17 cellular contexts compared by ENCODE assay signal in the genomic region with DNA sequence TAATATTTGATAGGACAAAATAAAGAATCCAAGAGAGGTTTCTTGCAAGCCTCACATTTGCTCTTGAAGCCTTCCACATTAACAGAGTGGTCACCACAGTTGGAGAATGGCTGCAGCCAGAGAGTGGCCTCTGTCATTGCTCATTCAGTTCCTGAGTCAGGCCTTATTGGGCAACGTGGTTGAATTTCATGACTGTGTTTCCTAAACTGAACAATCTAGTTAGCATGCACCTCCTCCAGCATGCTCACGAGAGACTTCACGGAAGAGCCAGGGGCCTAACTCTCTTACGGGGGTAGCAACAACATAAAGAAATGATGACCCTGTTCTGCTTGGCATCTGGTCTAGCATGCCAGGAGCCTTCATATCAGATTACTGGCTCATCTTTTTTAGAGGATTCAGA. TPM values are rescaled to one million over a fixed set of nuclear protein-coding genes. Genes with fewer than 3 reads are reported as not detected.
A peak's percentile ranks its signal among the peaks of the same experiment; 100 is the strongest.
DNase-seq lines count a peak whose midpoint lies in the region; ATAC-seq, FAIRE-seq and TF ChIP-seq lines count a peak whose summit lies in the region.
"Had no signal": no experiment of that assay in that cellular context is flagged by ENCODE, and none has a peak within 500 bp of the region (broad histone marks: within the 10 kb centered on the region; RNA-seq: fewer than 3 reads in every experiment).

No MANE protein-coding gene starts in this region.

- H4K20me1 ChIP-seq in HepG2 (ENCODE audit: insufficient read depth, low read length) (no peaks in the 10 kb centered on the region), PC-3 (ENCODE audit: low read length) (no peaks in the 10 kb centered on the region)

- H3K27me3 ChIP-seq in HepG2 (ENCODE audit: control insufficient read depth in 1 of 2, insufficient read depth in 2 of 2, low read length in 2 of 2) (no peaks in the 10 kb centered on the region), right lobe of liver (no peaks in the 10 kb centered on the region), PC-3 (ENCODE audit: low read length) (no peaks in the 10 kb centered on the region), transverse colon (no peaks in the 10 kb centered on the region)
- H3K27me3 ChIP-seq: ascending aorta, Peyer's patch had no signal

- WGBS in HepG2 (ENCODE audit: low lambda C conversion rate), result 18% methylated on average over 4 of the region's 4 CpGs
- WGBS in right lobe of liver (ENCODE audit: insufficient coverage, low coverage, low lambda C conversion rate, missing lambda C conversion rate), result 75% methylated on average over 4 of the region's 4 CpGs
- 92 to 95% methylated on average over 3 to 4 of the region's 4 CpGs for WGBS in transverse colon (ENCODE audit: low coverage in 1 of 2), 2 donors

- no peak for TF ChIP-seq CTCF in HepG2 (CRISPR knock-in tag; IDR thresholded peaks at IDR 0.05)
- TF ChIP-seq CTCF in right lobe of liver (IDR thresholded peaks at IDR 0.05), result no peak
- no peak for TF ChIP-seq CTCF in PC-3 (conservative IDR thresholded peaks at IDR 0.05; ENCODE audit: low read depth, low read length)
- TF ChIP-seq CTCF in transverse colon (IDR thresholded peaks at IDR 0.05), result no peak

- no peaks in the 10 kb centered on the region for H3K9me2 ChIP-seq in PC-3 (replicated peaks; ENCODE audit: low read length)

- intact Hi-C loops in HepG2 (cut with micrococcal nuclease; ENCODE audit: unreplicated experiment) (no loop called here), right lobe of liver (cut with DNase I) (no loop called here), PC-3 (cut with micrococcal nuclease) (no loop called here), transverse colon (cut with DNase I; ENCODE audit: low total_unique reads) (loop anchor here (10.0 kb wide), 1 partner anchor 265 kb away; a partner anchor contains a TSS)

- H3K36me3 ChIP-seq in HepG2 (replicated peaks in 1 of 2; ENCODE audit: control insufficient read depth in 1 of 2, insufficient read depth in 2 of 2, low read length in 2 of 2) (no peaks in the 10 kb centered on the region), right lobe of liver (no peaks in the 10 kb centered on the region), PC-3 (ENCODE audit: low read depth, low read length) (no peaks in the 10 kb centered on the region), transverse colon (no peaks in the 10 kb centered on the region)
- H3K36me3 ChIP-seq: ascending aorta, Peyer's patch had no signal

- TF ChIP-seq POLR2A in HepG2 (IDR thresholded peaks at IDR 0.05; ENCODE audit: insufficient read depth in 1 of 2, low read depth in 2 of 2, low read length in 2 of 2) (no peak), right lobe of liver (IDR thresholded peaks at IDR 0.05) (no peak), transverse colon (IDR thresholded peaks at IDR 0.05) (no peak)

- BruUV-seq in HepG2 (replicated peaks; lab: Mats Ljungman, UMichigan), result no TSS peak
- BruUV-seq in PC-3 (replicated peaks; lab: Mats Ljungman, UMichigan), result no TSS peak

- ATAC-seq in HepG2 (no peak), right lobe of liver (no peak), PC-3 (no peak)

- H2AFZ ChIP-seq in HepG2 (ENCODE audit: low read length) (no peak overlapping the region), PC-3 (ENCODE audit: low read length) (no peak overlapping the region)

- H3F3A ChIP-seq in PC-3 (ENCODE audit: low read length, unreplicated experiment), result no peaks in the 10 kb centered on the region

- H3K27ac ChIP-seq in HepG2 (ENCODE audit: extremely low read length, insufficient read depth, low read length), result no peak overlapping the region
- H3K27ac ChIP-seq in right lobe of liver, result no peak overlapping the region
- H3K27ac ChIP-seq in PC-3 (ENCODE audit: low read length), result no peak overlapping the region
- H3K27ac ChIP-seq in transverse colon, result no peak overlapping the region
- H3K27ac ChIP-seq: ascending aorta, Peyer's patch had no signal

- no peaks in the 10 kb centered on the region for H3K9me3 ChIP-seq in HepG2 (ENCODE audit: low read length)
- no peaks in the 10 kb centered on the region for H3K9me3 ChIP-seq in right lobe of liver
- H3K9me3 ChIP-seq in PC-3 (ENCODE audit: low read length), result no peaks in the 10 kb centered on the region
- no peaks in the 10 kb centered on the region for H3K9me3 ChIP-seq in transverse colon
- H3K9me3 ChIP-seq: ascending aorta, Peyer's patch had no signal

- CTCF ChIA-PET in HepG2 (lab: Yijun Ruan, JAX; ENCODE audit: low intra/inter-chr PET ratio, low total read pairs), result no interaction called here
- CTCF ChIA-PET in PC-3 (lab: Charles Lee), result no interaction called here

- H3K79me2 ChIP-seq in HepG2 (ENCODE audit: insufficient read depth, low read length) (no peaks in the 10 kb centered on the region), PC-3 (ENCODE audit: low read length) (no peaks in the 10 kb centered on the region)

- H3K4me2 ChIP-seq in HepG2 (ENCODE audit: low read depth, low read length) (no peak overlapping the region), PC-3 (ENCODE audit: low read length) (no peak overlapping the region)

- FAIRE-seq in HepG2 (lab: Jason Lieb, UNC), result no peak

- in situ Hi-C loops in HepG2 (cut with HindIII; ENCODE audit: extremely low pct_ligation_motif_present, low pct_unique_long_range_greater_than_20kb) (no loop called here), transverse colon (cut with MboI; ENCODE audit: low pct_ligation_motif_present in 1 of 4, low pct_unique_long_range_greater_than_20kb in 1 of 4, low sequenced_read_pairs in 3 of 4) (no loop called here)

- POLR2A ChIA-PET in HepG2 (lab: Yijun Ruan, JAX), result no interaction called here
- POLR2A ChIA-PET in PC-3 (lab: Charles Lee; ENCODE audit: unreplicated experiment), result no interaction called here

- no peak for TF ChIP-seq EP300 in HepG2 (IDR thresholded peaks at IDR 0.05; ENCODE audit: low read depth in 2 of 2, low read length in 2 of 2)
- TF ChIP-seq EP300 in HepG2 (CRISPR knock-in tag; IDR thresholded peaks at IDR 0.05; ENCODE audit: borderline replicate concordance), result no peak
- no peak for TF ChIP-seq EP300 in transverse colon (IDR thresholded peaks at IDR 0.05; ENCODE audit: low read depth)

- H3K4me3 ChIP-seq in HepG2 (replicated peaks in 1 of 3; ENCODE audit: insufficient read depth in 1 of 3, low read depth in 2 of 3, low read length in 3 of 3), result no peak overlapping the region
- H3K4me3 ChIP-seq in right lobe of liver, result no peak overlapping the region
- H3K4me3 ChIP-seq in PC-3 (ENCODE audit: low read length), result no peak overlapping the region
- no peak overlapping the region for H3K4me3 ChIP-seq in transverse colon
- H3K4me3 ChIP-seq: ascending aorta, Peyer's patch had no signal

- no peak for TF ChIP-seq RAD21 in HepG2 (CRISPR knock-in tag; IDR thresholded peaks at IDR 0.05)

- DNase-seq in HepG2 (ENCODE audit: low spot score), result no peak
- DNase-seq in right lobe of liver, result no peak
- peak; percentile 54 for DNase-seq in PC-3
- DNase-seq in fibroblast of gingiva (ENCODE audit: low read depth), result peak; percentile 49
- peak; percentile 66 for DNase-seq in stromal cell of bone marrow (ENCODE audit: low read depth)
- DNase-seq in DMS153 (lab: John Stamatoyannopoulos, UW), result no peak
- no peak for DNase-seq in NCI-H1105 treated with DMSO at 0.1 percent for 48 hours (lab: John Stamatoyannopoulos, UW)
- no peak for DNase-seq in transverse colon
- DNase-seq: activated CD4-positive, alpha-beta T cell treated with anti-CD3 and anti-CD28 coated beads for 4 hours; effector CD8-positive, alpha-beta T cell; head of caudate nucleus; kidney glomerular epithelial cell; NCI-H1417; NCI-H446; Peyer's patch; stimulated activated CD4-positive, alpha-beta T cell treated with anti-CD3 and anti-CD28 coated beads, Interleukin-15, amount 100 ng/mL, for 24 hours had no signal

- H3K9ac ChIP-seq in HepG2 (ENCODE audit: insufficient read depth, low read depth, low read length) (no peak overlapping the region), PC-3 (ENCODE audit: low read length) (no peak overlapping the region)

- H3K4me1 ChIP-seq in HepG2 (ENCODE audit: insufficient read depth, low read length) (peaks cover 28% of the 10 kb centered on the region), right lobe of liver (no peaks in the 10 kb centered on the region), PC-3 (ENCODE audit: insufficient read depth, low read length) (peaks cover 23% of the 10 kb centered on the region; the same call in 1 of the 2 replicates), transverse colon (peaks cover 0 to 9% (median 0%) of the 10 kb centered on the region in 4 donors)
- H3K4me1 ChIP-seq: ascending aorta, Peyer's patch had no signal

RNA-seq across cellular contexts. Expression of a gene that starts 9.6 kb away (rescaled TPM):
- total RNA-seq in HepG2 (2016; rRNA removed; fragmentation: Illumina TruSeq; extraction: Trizol) (7.4 and 10.9 TPM in 2 replicates), right lobe of liver (10 to 100 TPM; 15.7 to 28.6 (median 23.5) TPM), PC-3 (2014; rRNA removed) (10.9 and 13.9 TPM in 2 replicates), transverse colon (10 to 100 TPM in 3 of 4 donors, 1 to 10 TPM in 1; 8.8 to 77.1 (median 60.0) TPM)
- total RNA-seq in HepG2 (2016; cell fraction: cytosol; rRNA removed; fragmentation: Illumina TruSeq; extraction: Trizol; ENCODE audit: low read depth), result 1.3 and 1.5 TPM in 2 replicates
- total RNA-seq in HepG2 (2016; cell fraction: insoluble cytoplasmic fraction; rRNA removed; fragmentation: Illumina TruSeq; extraction: Trizol), result 7.4 and 10.0 TPM in 2 replicates
- total RNA-seq in HepG2 (2016; cell fraction: membrane; rRNA removed; fragmentation: Illumina TruSeq; extraction: Trizol), result 8.0 and 8.5 TPM in 2 replicates
- 7.2 and 8.1 TPM in 2 replicates for total RNA-seq in HepG2 (2016; cell fraction: nucleus; rRNA removed; fragmentation: Illumina TruSeq; extraction: Trizol)
- 8.7 and 9.6 TPM in 2 replicates for polyA plus RNA-seq in HepG2 (2011; rRNA removed)
- polyA plus RNA-seq in HepG2 (2011; cell fraction: cytosol; rRNA removed), result 5.1 and 7.8 TPM in 2 replicates
- 2.5 and 3.5 TPM in 2 replicates for polyA plus RNA-seq in HepG2 (2011; cell fraction: nucleus; rRNA removed)
- polyA plus RNA-seq in HepG2 (2012), result 16.3 and 17.6 TPM in 2 replicates
- 1.6 and 2.0 TPM in 2 replicates for polyA plus RNA-seq in HepG2 (2016; cell fraction: cytosol; fragmentation: Illumina TruSeq; extraction: Trizol; ENCODE audit: low read depth)
- 16.2 and 17.1 TPM in 2 replicates for polyA plus RNA-seq in HepG2 (2016; cell fraction: insoluble cytoplasmic fraction; fragmentation: Illumina TruSeq; extraction: Trizol; ENCODE audit: low read depth)
- polyA plus RNA-seq in HepG2 (2016; cell fraction: membrane; fragmentation: Illumina TruSeq; extraction: Trizol; ENCODE audit: low read depth), result 9.0 and 9.5 TPM in 2 replicates
- 8.6 and 9.3 TPM in 2 replicates for polyA plus RNA-seq in HepG2 (2016; cell fraction: nucleus; fragmentation: Illumina TruSeq; extraction: Trizol; ENCODE audit: insufficient read depth, low read depth)
- polyA minus RNA-seq in HepG2 (2011; rRNA and poly(A)+ RNA removed; ENCODE audit: low replicate concordance), result 7.4 and 11.5 TPM in 2 replicates
- 9.4 and 10.7 TPM in 2 replicates for polyA minus RNA-seq in HepG2 (2011; cell fraction: cytosol; rRNA and poly(A)+ RNA removed)
- 15.2 and 16.8 TPM in 2 replicates for polyA minus RNA-seq in HepG2 (2011; cell fraction: nucleus; rRNA and poly(A)+ RNA removed)

Comparison
In these comparisons a context has a peak if more than half of its experiments do, and no peak if none do; other contexts are left out.
1. DNase-seq: peak in PC-3 (single experiment), fibroblast of gingiva (single experiment) and stromal cell of bone marrow (single experiment); none in HepG2 (single experiment), right lobe of liver (0 of 3), DMS153 (single experiment), NCI-H1105 treated with DMSO at 0.1 percent for 48 hours (single experiment) and transverse colon (single experiment).